Comparison of ENCODE assay signal across 23 cellular contexts in genomic region chr14:98594156-98594555, GRCh38.
DNase-seq lines count a peak whose midpoint lies in the region; ATAC-seq and TF ChIP-seq lines count a peak whose summit lies in the region.
"Had no signal": no experiment of that assay in that cellular context is flagged by ENCODE, and none has a peak within 500 bp of the region (broad histone marks: within the 10 kb centered on the region; RNA-seq: fewer than 3 reads in every experiment).

No MANE protein-coding gene starts in this region.

- TF ChIP-seq CTCF in nephron progenitor cell (IDR thresholded peaks at IDR 0.05): no peak
- no peak for TF ChIP-seq CTCF in GM23338 (conservative IDR thresholded peaks at IDR 0.05; ENCODE audit: low read depth in 2 of 2)

- H3K27ac ChIP-seq in GM23338 (ENCODE audit: low read depth): no peak overlapping the region
- H3K27ac ChIP-seq: BLaER1, SJSA1 had no signal

- no peak overlapping the region for H3K4me3 ChIP-seq in GM23338
- H3K4me3 ChIP-seq: BLaER1, SJSA1 had no signal

- H3K4me1 Mint-ChIP-seq in nephron progenitor cell (peaks cover 10% of the 10 kb centered on the region), GM23338 (no peaks in the 10 kb centered on the region)
- no peaks in the 10 kb centered on the region for H3K4me1 Mint-ChIP-seq in activated CD8-positive, alpha-beta memory T cell treated with anti-CD3 and anti-CD28 coated beads, Interleukin-2, amount 10 ng/mL, durations not matched to agents 7 days and 5 days
- H3K4me1 Mint-ChIP-seq: CD4-positive, CD25-positive, alpha-beta regulatory T cell had no signal

- H3K36me3 ChIP-seq in GM23338 (ENCODE audit: insufficient read depth): 0 out of 2 replicates have a peak, but pooled peaks cover 3% of the 10 kb centered on the region
- H3K36me3 ChIP-seq: BLaER1, SJSA1 had no signal

- DNase-seq in Ammon's horn (ENCODE audit: low spot score) (peak; percentile 11), inferior parietal cortex (ENCODE audit: extremely low spot score) (peak; percentile 12), nephron progenitor cell (no peak), putamen (ENCODE audit: low spot score) (peak; percentile 48), GM23338 (ENCODE audit: low spot score) (no peak), NCI-H2107 treated with DMSO at 0.1 percent for 48 hours (lab: John Stamatoyannopoulos, UW; ENCODE audit: unreplicated experiment) (no peak)
- no peak for DNase-seq in activated CD8-positive, alpha-beta memory T cell treated with anti-CD3 and anti-CD28 coated beads, Interleukin-2, amount 10 ng/mL, durations not matched to agents 7 days and 5 days
- DNase-seq: CD4-positive, CD25-positive, alpha-beta regulatory T cell; DMS153; DND-41; Karpas-422; NCI-H1092; NCI-H1436; NCI-H187; NCI-H2081 treated with DMSO at 0.1 percent for 48 hours; NCI-H446; NCI-H524 treated with DMSO at 0.1 percent for 48 hours; NCI-H774; Right ventricle myocardium superior; RPMI8226 had no signal

- H3K36me3 Mint-ChIP-seq in nephron progenitor cell (ENCODE audit: low read depth) (no peaks in the 10 kb centered on the region), GM23338 (ENCODE audit: low read depth) (peaks cover 13% of the 10 kb centered on the region; the same call in 2 of the 3 replicates)
- peaks cover 3% of the 10 kb centered on the region for H3K36me3 Mint-ChIP-seq in activated CD8-positive, alpha-beta memory T cell treated with anti-CD3 and anti-CD28 coated beads, Interleukin-2, amount 10 ng/mL, durations not matched to agents 7 days and 5 days
- H3K36me3 Mint-ChIP-seq: CD4-positive, CD25-positive, alpha-beta regulatory T cell had no signal

- H3K9me3 Mint-ChIP-seq in nephron progenitor cell (peaks cover 17% of the 10 kb centered on the region), GM23338 (peaks cover 24% of the 10 kb centered on the region)
- H3K9me3 Mint-ChIP-seq in activated CD8-positive, alpha-beta memory T cell treated with anti-CD3 and anti-CD28 coated beads, Interleukin-2, amount 10 ng/mL, durations not matched to agents 7 days and 5 days (ENCODE audit: low read depth): peaks cover 8% of the 10 kb centered on the region

- H3K4me1 ChIP-seq in GM23338 (ENCODE audit: insufficient read depth): no peaks in the 10 kb centered on the region
- H3K4me1 ChIP-seq: BLaER1, SJSA1 had no signal

- CTCF ChIA-PET in activated CD8-positive, alpha-beta memory T cell treated with anti-CD3 and anti-CD28 coated beads, Interleukin-2, amount 10 ng/mL, durations not matched to agents 7 days and 5 days (lab: Charles Lee): no interaction called here

- no peaks in the 10 kb centered on the region for H3K27me3 ChIP-seq in GM23338 (ENCODE audit: insufficient read depth)
- H3K27me3 ChIP-seq: BLaER1, SJSA1 had no signal

- no peaks in the 10 kb centered on the region for H3K79me2 ChIP-seq in GM23338 (replicated peaks; ENCODE audit: insufficient read depth)

- no peaks in the 10 kb centered on the region for H3F3A ChIP-seq in GM23338 (replicated peaks; ENCODE audit: low read depth)

- ATAC-seq in activated CD8-positive, alpha-beta memory T cell treated with anti-CD3 and anti-CD28 coated beads, Interleukin-2, amount 10 ng/mL, durations not matched to agents 7 days and 5 days: no peak
- ATAC-seq in GM23338: no peak
- ATAC-seq: HepG2 had no signal

- H3K27me3 Mint-ChIP-seq in nephron progenitor cell (ENCODE audit: low read depth, poor library complexity): peaks cover 18% of the 10 kb centered on the region
- no peaks in the 10 kb centered on the region for H3K27me3 Mint-ChIP-seq in activated CD8-positive, alpha-beta memory T cell treated with anti-CD3 and anti-CD28 coated beads, Interleukin-2, amount 10 ng/mL, durations not matched to agents 7 days and 5 days
- peaks cover 8% of the 10 kb centered on the region for H3K27me3 Mint-ChIP-seq in GM23338 (ENCODE audit: insufficient read depth, low read depth, poor library complexity)
- H3K27me3 Mint-ChIP-seq: CD4-positive, CD25-positive, alpha-beta regulatory T cell had no signal

- H3K4me3 Mint-ChIP-seq in nephron progenitor cell (no peak overlapping the region), GM23338 (no peak overlapping the region)
- H3K4me3 Mint-ChIP-seq in activated CD8-positive, alpha-beta memory T cell treated with anti-CD3 and anti-CD28 coated beads, Interleukin-2, amount 10 ng/mL, durations not matched to agents 7 days and 5 days: no peak overlapping the region
- H3K4me3 Mint-ChIP-seq: CD4-positive, CD25-positive, alpha-beta regulatory T cell had no signal

- H2AFZ ChIP-seq in GM23338: no peak overlapping the region

- peaks cover 6% of the 10 kb centered on the region; the same call in 1 of the 2 replicates for H3K9me2 ChIP-seq in GM23338 (ENCODE audit: insufficient read depth)

- H4K20me1 ChIP-seq in GM23338 (replicated peaks; ENCODE audit: insufficient read depth): no peaks in the 10 kb centered on the region
- H4K20me1 ChIP-seq: BLaER1 had no signal

- no peak overlapping the region for H3K4me2 ChIP-seq in GM23338
- H3K4me2 ChIP-seq: BLaER1 had no signal

- peak overlapping the region; percentile 54 for H3K27ac Mint-ChIP-seq in nephron progenitor cell
- no peak overlapping the region for H3K27ac Mint-ChIP-seq in activated CD8-positive, alpha-beta memory T cell treated with anti-CD3 and anti-CD28 coated beads, Interleukin-2, amount 10 ng/mL, durations not matched to agents 7 days and 5 days
- no peak overlapping the region for H3K27ac Mint-ChIP-seq in GM23338
- H3K27ac Mint-ChIP-seq: CD4-positive, CD25-positive, alpha-beta regulatory T cell had no signal

TF ChIP-seq in GM23338, 12 proteins besides CTCF, POLR2A, EP300 and RAD21:
- no peak for TF ChIP-seq JUNB (IDR thresholded peaks at IDR 0.05; ENCODE audit: unreplicated experiment)
- no peak for TF ChIP-seq STAT1 (IDR thresholded peaks at IDR 0.05; ENCODE audit: unreplicated experiment)
- TF ChIP-seq ZNF462 (CRISPR knock-in tag; IDR thresholded peaks at IDR 0.05): no peak
- TF ChIP-seq ZNF114 (CRISPR knock-in tag; IDR thresholded peaks at IDR 0.05): no peak
- no peak for TF ChIP-seq NANOG (IDR thresholded peaks at IDR 0.05; ENCODE audit: borderline replicate concordance)
- no peak for TF ChIP-seq EZH2 (IDR thresholded peaks at IDR 0.05; ENCODE audit: low read depth, unreplicated experiment)
- no peak for TF ChIP-seq ZNF331 (CRISPR knock-in tag; IDR thresholded peaks at IDR 0.05; ENCODE audit: low read depth)

Comparison
In these comparisons a context has a peak if more than half of its experiments do, and no peak if none do; other contexts are left out.
1. DNase-seq: peak in Ammon's horn (single experiment), inferior parietal cortex (single experiment) and putamen (single experiment); none in nephron progenitor cell (single experiment), activated CD8-positive, alpha-beta memory T cell treated with anti-CD3 and anti-CD28 coated beads, Interleukin-2, amount 10 ng/mL, durations not matched to agents 7 days and 5 days (single experiment), GM23338 (single experiment) and NCI-H2107 treated with DMSO at 0.1 percent for 48 hours (single experiment).